In the genomic region with DNA sequence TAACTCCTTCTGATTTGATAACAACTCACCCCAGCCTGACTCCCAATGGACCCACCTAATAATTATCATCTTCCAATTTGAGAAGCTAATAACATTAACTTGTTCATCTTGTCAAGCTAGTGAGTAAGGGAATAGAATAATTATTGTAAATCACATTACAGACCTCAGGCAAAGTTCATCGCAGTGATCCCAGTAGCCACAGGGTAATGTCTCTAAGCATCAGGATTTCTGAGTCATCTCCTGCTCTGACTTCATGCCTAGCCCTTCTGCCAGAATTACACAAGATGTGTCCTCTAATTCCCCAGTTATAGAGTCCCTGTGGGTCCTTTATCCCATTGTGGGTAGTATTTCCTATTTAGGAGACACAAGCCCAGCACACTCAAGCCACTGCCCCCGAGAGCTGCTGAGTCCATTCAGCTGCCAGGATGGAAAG, we compare ENCODE assay signal across 13 cellular contexts.
DNase-seq lines count a peak whose midpoint lies in the region; ATAC-seq and TF ChIP-seq lines count a peak whose summit lies in the region.
"Had no signal": no experiment of that assay in that cellular context is flagged by ENCODE, and none has a peak within 500 bp of the region (broad histone marks: within the 10 kb centered on the region; RNA-seq: fewer than 3 reads in every experiment).

No MANE protein-coding gene starts in this region.

- H3K27ac ChIP-seq in GM23248, result no peak overlapping the region
- H3K27ac ChIP-seq in RWPE2 (ENCODE audit: poor library complexity, severe bottlenecking), result no peak overlapping the region
- peak overlapping the region in 3 of 5 donors; percentile 18 to 60 (median 20) for H3K27ac ChIP-seq in stomach
- H3K27ac ChIP-seq in suprapubic skin, result no peak overlapping the region
- H3K27ac ChIP-seq: left ventricle myocardium inferior had no signal

- 0 to 1% methylated on average over 2 of the region's 2 CpGs for WGBS in GM23248 (ENCODE audit: low coverage in 1 of 2, low lambda C conversion rate in 2 of 2, missing lambda C conversion rate in 2 of 2), 2 experiments
- 71 to 91% (median 86%) methylated on average over 2 of the region's 2 CpGs for WGBS in stomach, 5 donors
- 63% methylated on average over 2 of the region's 2 CpGs for WGBS in suprapubic skin

- in situ Hi-C loops in GM23248 (cut with MboI), result no loop called here

- H2AFZ ChIP-seq in GM23248, result no peak overlapping the region

- intact Hi-C loops in stomach (cut with DNase I; ENCODE audit: low total_unique reads), result no loop called here

- H3K27me3 ChIP-seq in GM23248 (replicated peaks; ENCODE audit: insufficient read depth) (no peaks in the 10 kb centered on the region), RWPE2 (ENCODE audit: insufficient read depth, poor library complexity, severe bottlenecking) (peaks cover 5% of the 10 kb centered on the region), stomach (no peaks in the 10 kb centered on the region), suprapubic skin (no peaks in the 10 kb centered on the region)

- no peak overlapping the region for H3K9ac ChIP-seq in GM23248

- H3K4me3 ChIP-seq in GM23248 (no peak overlapping the region), RWPE2 (ENCODE audit: severe bottlenecking) (no peak overlapping the region), stomach (no peak overlapping the region), suprapubic skin (no peak overlapping the region)
- H3K4me3 ChIP-seq: left ventricle myocardium inferior had no signal

- H3K4me2 ChIP-seq in GM23248 (ENCODE audit: unreplicated experiment), result peak overlapping the region; percentile 19

- TF ChIP-seq POLR2A in stomach (IDR thresholded peaks at IDR 0.05) (no peak), suprapubic skin (IDR thresholded peaks at IDR 0.05) (no peak)

- H3K36me3 ChIP-seq in GM23248 (ENCODE audit: low read depth), result no peaks in the 10 kb centered on the region
- H3K36me3 ChIP-seq in RWPE2 (ENCODE audit: low read depth), result no peaks in the 10 kb centered on the region
- no peaks in the 10 kb centered on the region for H3K36me3 ChIP-seq in stomach
- no peaks in the 10 kb centered on the region for H3K36me3 ChIP-seq in suprapubic skin
- H3K36me3 ChIP-seq: left ventricle myocardium inferior had no signal

- H3K4me1 ChIP-seq in GM23248 (ENCODE audit: insufficient read depth) (peaks cover 22% of the 10 kb centered on the region), RWPE2 (ENCODE audit: insufficient read depth, poor library complexity, severe bottlenecking) (peaks cover 4% of the 10 kb centered on the region), stomach (peaks cover 0 to 31% (median 0%) of the 10 kb centered on the region in 4 donors), suprapubic skin (peaks cover 1% of the 10 kb centered on the region)
- H3K4me1 ChIP-seq: left ventricle myocardium inferior had no signal

- no peak for TF ChIP-seq CTCF in RWPE2 (IDR thresholded peaks at IDR 0.05; ENCODE audit: poor library complexity, severe bottlenecking)
- no peak for TF ChIP-seq CTCF in stomach (IDR thresholded peaks at IDR 0.05)
- TF ChIP-seq CTCF in suprapubic skin (IDR thresholded peaks at IDR 0.05), result no peak

- DNase-seq in GM23248 (peak; percentile 86), RWPE2 (ENCODE audit: low spot score) (no peak), fibroblast of peridontal ligament (ENCODE audit: extremely low read depth) (peak; percentile 82), stomach (no peak), NCI-H526 (lab: John Stamatoyannopoulos, UW) (no peak), NCI-H187 treated with DMSO at 0.1 percent for 48 hours (lab: John Stamatoyannopoulos, UW) (no peak), suprapubic skin (ENCODE audit: low spot score in 2 of 2) (no peak)
- DNase-seq: activated effector memory CD4-positive, alpha-beta T cell treated with Interleukin-2 at 50 U/mL for 16 hours; cerebellar nuclear complex; COR-L47; left ventricle myocardium inferior; T-helper 17 cell had no signal

- peaks cover 29% of the 10 kb centered on the region; the same call in 1 of the 2 replicates for H3F3A ChIP-seq in GM23248 (ENCODE audit: insufficient read depth)

- ATAC-seq in RWPE2 (ENCODE audit: low read depth), result peak; percentile 78
- ATAC-seq: stimulated activated memory B cell treated with anti-CD40 and anti-IgM and Interleukin-4, amounts not matched to agents 10 μg/mL and 1 μg/mL and 100 μg/mL, for 72 hours; T-helper 17 cell had no signal

- H4K20me1 ChIP-seq in GM23248 (ENCODE audit: insufficient read depth), result no peaks in the 10 kb centered on the region

- no peaks in the 10 kb centered on the region for H3K79me2 ChIP-seq in GM23248 (ENCODE audit: insufficient read depth)

- TF ChIP-seq EP300 in stomach (IDR thresholded peaks at IDR 0.05), result no peak
- TF ChIP-seq EP300 in suprapubic skin (IDR thresholded peaks at IDR 0.05), result no peak

- no peaks in the 10 kb centered on the region for H3K9me2 ChIP-seq in GM23248 (ENCODE audit: insufficient read depth)

- H3K9me3 ChIP-seq in GM23248 (ENCODE audit: low read depth), result no peaks in the 10 kb centered on the region
- H3K9me3 ChIP-seq in RWPE2 (ENCODE audit: severe bottlenecking), result no peaks in the 10 kb centered on the region
- no peaks in the 10 kb centered on the region for H3K9me3 ChIP-seq in stomach
- no peaks in the 10 kb centered on the region for H3K9me3 ChIP-seq in suprapubic skin
- H3K9me3 ChIP-seq: left ventricle myocardium inferior had no signal

Comparison
In these comparisons a context has a peak if more than half of its experiments do, and no peak if none do; other contexts are left out.
1. DNase-seq: peak in GM23248 (single experiment) and fibroblast of peridontal ligament (single experiment); none in RWPE2 (single experiment), stomach (single experiment), NCI-H526 (0 of 2), NCI-H187 treated with DMSO at 0.1 percent for 48 hours (single experiment) and suprapubic skin (0 of 2).
2. H3K27ac ChIP-seq: peak in stomach (3 of 5); none in GM23248 (single experiment), RWPE2 (single experiment) and suprapubic skin (single experiment).